Comparison of ENCODE assay signal across 8 cellular contexts in genomic region chr3:107208100-107208499, GRCh38.
A peak's percentile ranks its signal among the peaks of the same experiment; 100 is the strongest.
DNase-seq lines count a peak whose midpoint lies in the region; ATAC-seq and TF ChIP-seq lines count a peak whose summit lies in the region.

No MANE protein-coding gene starts in this region.

- peaks cover 28% of the 10 kb centered on the region for H3K4me1 Mint-ChIP-seq in neural crest cell
- H3K4me1 Mint-ChIP-seq in activated T-helper 1 cell treated with anti-CD3 and anti-CD28 coated beads, Interleukin-12 subunit alpha, Interleukin-12 subunit beta, Interleukin-2, Interleukin-4 antibody, amounts not matched to agents 30 ng/mL and 10 ng/mL and 1 ng/mL, durations not matched to agents 14 hours and 24 hours and 36 hours (ENCODE audit: low read depth) = peaks cover 8% of the 10 kb centered on the region

- TF ChIP-seq CTCF in epithelial cell of esophagus (IDR thresholded peaks at IDR 0.05; ENCODE audit: insufficient read depth, low read depth, low read length, missing control alignments) (no peak), neural crest cell (conservative IDR thresholded peaks at IDR 0.05) (no peak)

- no peaks in the 10 kb centered on the region for H3K27me3 Mint-ChIP-seq in neural crest cell (ENCODE audit: low read depth)
- peaks cover 8% of the 10 kb centered on the region for H3K27me3 Mint-ChIP-seq in activated T-helper 1 cell treated with anti-CD3 and anti-CD28 coated beads, Interleukin-12 subunit alpha, Interleukin-12 subunit beta, Interleukin-2, Interleukin-4 antibody, amounts not matched to agents 30 ng/mL and 10 ng/mL and 1 ng/mL, durations not matched to agents 14 hours and 24 hours and 36 hours (ENCODE audit: insufficient read depth)

- H2AFZ ChIP-seq in Karpas-422 (ENCODE audit: low read length) = no peak overlapping the region

- no peaks in the 10 kb centered on the region for H3K4me1 ChIP-seq in Karpas-422 (ENCODE audit: low read length)

- intact Hi-C loops in activated T-helper 1 cell treated with anti-CD3 and anti-CD28 coated beads, Interleukin-12 subunit alpha, Interleukin-12 subunit beta, Interleukin-2, Interleukin-4 antibody, amounts not matched to agents 30 ng/mL and 10 ng/mL and 1 ng/mL, durations not matched to agents 14 hours and 24 hours and 36 hours (cut with micrococcal nuclease) = no loop called here

- no peak overlapping the region for H3K9ac ChIP-seq in Karpas-422 (ENCODE audit: low read length)

- no peaks in the 10 kb centered on the region for H3K36me3 Mint-ChIP-seq in neural crest cell (ENCODE audit: low read depth)
- no peaks in the 10 kb centered on the region for H3K36me3 Mint-ChIP-seq in activated T-helper 1 cell treated with anti-CD3 and anti-CD28 coated beads, Interleukin-12 subunit alpha, Interleukin-12 subunit beta, Interleukin-2, Interleukin-4 antibody, amounts not matched to agents 30 ng/mL and 10 ng/mL and 1 ng/mL, durations not matched to agents 14 hours and 24 hours and 36 hours (ENCODE audit: low read depth)

- no peaks in the 10 kb centered on the region for H3K9me2 ChIP-seq in Karpas-422 (replicated peaks; ENCODE audit: insufficient read depth, low read length)

- no peak overlapping the region for H3K4me3 Mint-ChIP-seq in neural crest cell
- H3K4me3 Mint-ChIP-seq in activated T-helper 1 cell treated with anti-CD3 and anti-CD28 coated beads, Interleukin-12 subunit alpha, Interleukin-12 subunit beta, Interleukin-2, Interleukin-4 antibody, amounts not matched to agents 30 ng/mL and 10 ng/mL and 1 ng/mL, durations not matched to agents 14 hours and 24 hours and 36 hours = no peak overlapping the region

- no peaks in the 10 kb centered on the region for H3K27me3 ChIP-seq in Karpas-422 (ENCODE audit: low read length)

- no peak overlapping the region for H3K4me3 ChIP-seq in epithelial cell of esophagus (ENCODE audit: low read length)
- H3K4me3 ChIP-seq in Karpas-422 (ENCODE audit: low read length) = no peak overlapping the region

- no peak overlapping the region for H3K27ac ChIP-seq in Karpas-422 (ENCODE audit: low read length)

- H3K4me2 ChIP-seq in Karpas-422 (ENCODE audit: low read depth, low read length, poor library complexity, severe bottlenecking) = no peak overlapping the region

- peak; percentile 98 for DNase-seq in COLO829 (ENCODE audit: low spot score)
- DNase-seq in NCI-H226 = peak; percentile 91
- peak; percentile 66 for DNase-seq in epithelial cell of esophagus (ENCODE audit: low read depth)
- no peak for DNase-seq in neural crest cell (ENCODE audit: low read depth, low spot score)
- no peak for DNase-seq in activated T-helper 1 cell treated with anti-CD3 and anti-CD28 coated beads, Interleukin-12 subunit alpha, Interleukin-12 subunit beta, Interleukin-2, Interleukin-4 antibody, amounts not matched to agents 30 ng/mL and 10 ng/mL and 1 ng/mL, durations not matched to agents 14 hours and 24 hours and 36 hours (ENCODE audit: low spot score)
- DNase-seq in Karpas-422 = no peak
- DNase-seq in DMS114 treated with DMSO at 0.1 percent for 48 hours (lab: John Stamatoyannopoulos, UW; ENCODE audit: unreplicated experiment) = no peak

- peak overlapping the region; percentile 10 for H3K27ac Mint-ChIP-seq in neural crest cell (ENCODE audit: unreplicated experiment)
- no peak overlapping the region for H3K27ac Mint-ChIP-seq in activated T-helper 1 cell treated with anti-CD3 and anti-CD28 coated beads, Interleukin-12 subunit alpha, Interleukin-12 subunit beta, Interleukin-2, Interleukin-4 antibody, amounts not matched to agents 30 ng/mL and 10 ng/mL and 1 ng/mL, durations not matched to agents 14 hours and 24 hours and 36 hours

- H3K36me3 ChIP-seq in Karpas-422 (ENCODE audit: insufficient read depth, low read length) = no peaks in the 10 kb centered on the region

- H3K9me3 Mint-ChIP-seq in neural crest cell = no peaks in the 10 kb centered on the region
- no peaks in the 10 kb centered on the region for H3K9me3 Mint-ChIP-seq in activated T-helper 1 cell treated with anti-CD3 and anti-CD28 coated beads, Interleukin-12 subunit alpha, Interleukin-12 subunit beta, Interleukin-2, Interleukin-4 antibody, amounts not matched to agents 30 ng/mL and 10 ng/mL and 1 ng/mL, durations not matched to agents 14 hours and 24 hours and 36 hours

- ATAC-seq in GM19023 (IDR thresholded peaks at IDR 0.05; ENCODE audit: unreplicated experiment) = no peak

- H3K79me2 ChIP-seq in Karpas-422 (ENCODE audit: low read length) = no peaks in the 10 kb centered on the region

- H3K9me3 ChIP-seq in Karpas-422 (ENCODE audit: low read length) = no peaks in the 10 kb centered on the region

- H4K20me1 ChIP-seq in Karpas-422 (ENCODE audit: insufficient read depth, low read depth, low read length) = no peaks in the 10 kb centered on the region

Comparison
In these comparisons a context has a peak if more than half of its experiments do, and no peak if none do; other contexts are left out.
1. DNase-seq: peak in COLO829 (single experiment), NCI-H226 (single experiment) and epithelial cell of esophagus (single experiment); none in neural crest cell (single experiment), activated T-helper 1 cell treated with anti-CD3 and anti-CD28 coated beads, Interleukin-12 subunit alpha, Interleukin-12 subunit beta, Interleukin-2, Interleukin-4 antibody, amounts not matched to agents 30 ng/mL and 10 ng/mL and 1 ng/mL, durations not matched to agents 14 hours and 24 hours and 36 hours (single experiment), Karpas-422 (single experiment) and DMS114 treated with DMSO at 0.1 percent for 48 hours (single experiment).